Comparison of ENCODE assay signal across 1 cellular context in the genomic region with DNA sequence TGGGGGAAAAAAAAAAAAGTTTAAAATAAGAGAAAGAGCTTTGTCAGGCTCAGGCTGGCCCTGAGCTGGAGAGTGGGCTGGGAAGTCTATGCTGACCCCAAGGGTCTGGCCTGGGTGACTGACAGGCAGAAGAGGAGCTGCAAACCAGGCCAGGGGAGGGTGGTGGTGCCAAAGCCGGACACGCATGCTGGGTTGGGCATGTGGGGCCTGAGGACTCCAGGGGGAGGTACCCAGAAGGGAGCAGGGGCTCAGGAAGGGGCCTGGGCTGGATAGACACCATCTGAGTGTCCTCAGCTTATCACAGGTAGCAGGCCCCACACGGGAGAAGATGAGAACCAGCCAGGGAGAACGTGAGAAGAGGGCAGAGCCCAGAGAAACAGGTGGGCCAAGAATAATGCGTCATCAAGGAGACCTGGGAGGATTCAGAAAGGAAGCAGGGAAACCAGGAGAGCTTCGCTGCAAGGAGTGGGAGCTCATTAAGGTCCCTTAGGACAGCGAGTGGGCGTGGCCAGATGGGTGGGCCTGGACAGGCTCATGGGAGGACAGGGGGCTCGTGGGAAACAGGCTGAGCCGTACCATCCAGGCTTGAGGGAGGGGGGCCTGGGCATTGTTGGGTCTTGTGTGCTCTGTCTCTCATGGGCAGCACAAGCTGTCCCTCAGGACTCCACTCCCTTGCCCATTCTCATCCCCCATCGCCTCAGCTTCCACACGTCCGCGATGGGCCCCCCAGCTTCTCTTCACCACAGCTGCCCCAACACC.
TF ChIP-seq lines count a peak whose summit lies in the region.

No MANE protein-coding gene starts in this region.

TF ChIP-seq in WTC11, 78 proteins besides CTCF, POLR2A, EP300 and RAD21 (continued from another document):
- no peak for TF ChIP-seq TCF7 (CRISPR knock-in tag; IDR thresholded peaks at IDR 0.05; ENCODE audit: low read depth)
- TF ChIP-seq, protein P1, sequence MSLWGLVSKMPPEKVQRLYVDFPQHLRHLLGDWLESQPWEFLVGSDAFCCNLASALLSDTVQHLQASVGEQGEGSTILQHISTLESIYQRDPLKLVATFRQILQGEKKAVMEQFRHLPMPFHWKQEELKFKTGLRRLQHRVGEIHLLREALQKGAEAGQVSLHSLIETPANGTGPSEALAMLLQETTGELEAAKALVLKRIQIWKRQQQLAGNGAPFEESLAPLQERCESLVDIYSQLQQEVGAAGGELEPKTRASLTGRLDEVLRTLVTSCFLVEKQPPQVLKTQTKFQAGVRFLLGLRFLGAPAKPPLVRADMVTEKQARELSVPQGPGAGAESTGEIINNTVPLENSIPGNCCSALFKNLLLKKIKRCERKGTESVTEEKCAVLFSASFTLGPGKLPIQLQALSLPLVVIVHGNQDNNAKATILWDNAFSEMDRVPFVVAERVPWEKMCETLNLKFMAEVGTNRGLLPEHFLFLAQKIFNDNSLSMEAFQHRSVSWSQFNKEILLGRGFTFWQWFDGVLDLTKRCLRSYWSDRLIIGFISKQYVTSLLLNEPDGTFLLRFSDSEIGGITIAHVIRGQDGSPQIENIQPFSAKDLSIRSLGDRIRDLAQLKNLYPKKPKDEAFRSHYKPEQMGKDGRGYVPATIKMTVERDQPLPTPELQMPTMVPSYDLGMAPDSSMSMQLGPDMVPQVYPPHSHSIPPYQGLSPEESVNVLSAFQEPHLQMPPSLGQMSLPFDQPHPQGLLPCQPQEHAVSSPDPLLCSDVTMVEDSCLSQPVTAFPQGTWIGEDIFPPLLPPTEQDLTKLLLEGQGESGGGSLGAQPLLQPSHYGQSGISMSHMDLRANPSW (CRISPR knock-in tag; conservative IDR thresholded peaks at IDR 0.05; ENCODE audit: low read depth), result no peak
- TF ChIP-seq TEAD4 (CRISPR knock-in tag; IDR thresholded peaks at IDR 0.05), result no peak
- TF ChIP-seq, protein P2, sequence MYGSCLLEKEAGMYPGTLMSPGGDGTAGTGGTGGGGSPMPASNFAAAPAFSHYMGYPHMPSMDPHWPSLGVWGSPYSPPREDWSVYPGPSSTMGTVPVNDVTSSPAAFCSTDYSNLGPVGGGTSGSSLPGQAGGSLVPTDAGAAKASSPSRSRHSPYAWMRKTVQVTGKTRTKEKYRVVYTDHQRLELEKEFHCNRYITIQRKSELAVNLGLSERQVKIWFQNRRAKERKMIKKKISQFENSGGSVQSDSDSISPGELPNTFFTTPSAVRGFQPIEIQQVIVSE (CRISPR knock-in tag; IDR thresholded peaks at IDR 0.05; ENCODE audit: borderline replicate concordance), result no peak
- TF ChIP-seq, protein P3, sequence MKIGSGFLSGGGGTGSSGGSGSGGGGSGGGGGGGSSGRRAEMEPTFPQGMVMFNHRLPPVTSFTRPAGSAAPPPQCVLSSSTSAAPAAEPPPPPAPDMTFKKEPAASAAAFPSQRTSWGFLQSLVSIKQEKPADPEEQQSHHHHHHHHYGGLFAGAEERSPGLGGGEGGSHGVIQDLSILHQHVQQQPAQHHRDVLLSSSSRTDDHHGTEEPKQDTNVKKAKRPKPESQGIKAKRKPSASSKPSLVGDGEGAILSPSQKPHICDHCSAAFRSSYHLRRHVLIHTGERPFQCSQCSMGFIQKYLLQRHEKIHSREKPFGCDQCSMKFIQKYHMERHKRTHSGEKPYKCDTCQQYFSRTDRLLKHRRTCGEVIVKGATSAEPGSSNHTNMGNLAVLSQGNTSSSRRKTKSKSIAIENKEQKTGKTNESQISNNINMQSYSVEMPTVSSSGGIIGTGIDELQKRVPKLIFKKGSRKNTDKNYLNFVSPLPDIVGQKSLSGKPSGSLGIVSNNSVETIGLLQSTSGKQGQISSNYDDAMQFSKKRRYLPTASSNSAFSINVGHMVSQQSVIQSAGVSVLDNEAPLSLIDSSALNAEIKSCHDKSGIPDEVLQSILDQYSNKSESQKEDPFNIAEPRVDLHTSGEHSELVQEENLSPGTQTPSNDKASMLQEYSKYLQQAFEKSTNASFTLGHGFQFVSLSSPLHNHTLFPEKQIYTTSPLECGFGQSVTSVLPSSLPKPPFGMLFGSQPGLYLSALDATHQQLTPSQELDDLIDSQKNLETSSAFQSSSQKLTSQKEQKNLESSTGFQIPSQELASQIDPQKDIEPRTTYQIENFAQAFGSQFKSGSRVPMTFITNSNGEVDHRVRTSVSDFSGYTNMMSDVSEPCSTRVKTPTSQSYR (CRISPR knock-in tag; IDR thresholded peaks at IDR 0.05), result no peak
- TF ChIP-seq ZNF263 (CRISPR knock-in tag; IDR thresholded peaks at IDR 0.05; ENCODE audit: low read depth), result no peak
- TF ChIP-seq JAZF1 (CRISPR knock-in tag; IDR thresholded peaks at IDR 0.05), result no peak
- no peak for TF ChIP-seq HMGA2 (CRISPR knock-in tag; IDR thresholded peaks at IDR 0.05)
